8 cellular contexts compared by ENCODE assay signal in the genomic region with DNA sequence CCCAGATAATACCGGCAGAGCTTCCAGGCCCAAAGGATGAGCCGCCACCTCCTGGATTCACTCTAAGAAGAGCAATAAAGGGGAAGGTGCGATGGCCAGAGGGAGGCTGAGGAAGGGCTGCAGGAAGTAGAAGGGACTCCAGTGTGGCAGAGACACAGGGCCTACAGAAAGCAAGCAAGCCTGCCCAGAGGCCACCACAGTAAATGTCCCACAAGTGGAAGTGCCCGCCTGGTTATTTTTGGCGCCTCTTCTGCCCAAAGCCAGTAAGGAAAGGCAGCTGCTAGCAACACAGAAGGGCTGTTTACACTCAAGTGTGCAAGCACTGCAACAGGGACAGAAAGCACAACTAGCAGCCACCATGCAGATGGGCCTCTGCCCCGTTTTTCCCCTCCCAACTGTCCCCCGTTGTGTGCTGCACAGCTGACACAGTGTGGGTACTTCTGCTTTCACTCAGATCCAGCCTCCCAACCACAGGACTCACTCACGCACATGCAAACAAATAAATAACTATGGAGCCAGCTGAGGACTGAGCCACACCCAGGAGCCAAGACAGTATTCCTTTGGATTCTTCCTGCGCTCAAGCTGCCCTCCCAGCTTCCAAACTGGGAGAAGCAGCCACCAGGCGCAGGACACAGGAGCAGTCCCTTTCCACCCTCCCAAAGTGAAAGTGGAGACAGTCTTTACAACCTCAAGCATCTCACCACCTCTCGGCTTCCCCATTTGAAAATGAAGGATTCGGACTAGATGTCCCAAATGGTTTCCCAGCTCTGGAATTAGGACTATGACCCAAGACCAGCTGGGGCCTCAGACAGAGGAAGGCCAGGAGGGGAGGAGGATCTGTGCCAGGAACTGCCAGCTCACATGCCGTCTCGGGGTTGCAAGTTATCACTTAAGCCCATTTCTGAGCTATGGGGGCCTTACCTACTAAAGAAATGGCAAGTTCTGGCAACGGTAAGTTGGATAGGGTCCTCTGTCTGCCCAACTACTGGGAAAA. TPM values are rescaled to one million over a fixed set of nuclear protein-coding genes. Genes with fewer than 3 reads are reported as not detected.
DNase-seq lines count a peak whose midpoint lies in the region; ATAC-seq, FAIRE-seq and TF ChIP-seq lines count a peak whose summit lies in the region.

No MANE protein-coding gene starts in this region.

- DNase-seq in BJ (ENCODE audit: low read depth): no peak
- DNase-seq in activated CD4-positive, alpha-beta T cell treated with anti-CD3 and anti-CD28 coated beads, Interleukin-2, amount 50 U/mL, for 48 hours: peak; percentile 63 to 71
- DNase-seq in fibroblast of mammary gland (ENCODE audit: low read depth): peak; percentile 59
- no peak for DNase-seq in pancreas
- no peak for DNase-seq in iPS-NIHi7 (ENCODE audit: extremely low spot score)
- DNase-seq in ureter (ENCODE audit: low spot score): no peak

- H3K27me3 ChIP-seq in BJ (ENCODE audit: control insufficient read depth, insufficient read depth, low read length) (no peaks in the 10 kb centered on the region), pancreas (no peaks in the 10 kb centered on the region)

- peak; percentile 38 for ATAC-seq in GM18873 (IDR thresholded peaks at IDR 0.05; ENCODE audit: low FRiP score, unreplicated experiment)
- peak; percentile 28 for ATAC-seq in HG03442 (IDR thresholded peaks at IDR 0.05; ENCODE audit: unreplicated experiment)
- peak in 2 of 4 donors; percentile 1 to 2 for ATAC-seq in pancreas

- peak overlapping the region; percentile 39 to 83 (median 49) for H3K27ac ChIP-seq in pancreas

- H3K4me3 ChIP-seq in BJ (ENCODE audit: low read depth, low read length): peak overlapping the region; percentile 9; the same call in 1 of the 2 replicates
- no peak overlapping the region for H3K4me3 ChIP-seq in fibroblast of mammary gland (ENCODE audit: control insufficient read depth, low read depth, low read length)
- H3K4me3 ChIP-seq in pancreas: peak overlapping the region in 1 of 4 donors; percentile 0

- POLR2A ChIA-PET in BJ (lab: Charles Lee): interaction anchor here (0.6 to 1.0 kb wide), 3 partner anchors 10 to 42 kb away, joined by 3 read pairs; no protein-coding TSS in a partner anchor

- no peaks in the 10 kb centered on the region for H3K9me3 ChIP-seq in pancreas

- WGBS in pancreas, 2 donors: 57% methylated on average over 15 of the region's 15 CpGs

- TF ChIP-seq CTCF in BJ (IDR thresholded peaks at IDR 0.05; ENCODE audit: insufficient read depth, low read depth, low read length) (no peak), fibroblast of mammary gland (conservative IDR thresholded peaks at IDR 0.05; ENCODE audit: control insufficient read depth, insufficient read depth, low read depth, low read length) (no peak), pancreas (IDR thresholded peaks at IDR 0.05) (no peak)

- intact Hi-C loops in pancreas (cut with DNase I): no loop called here

- CTCF ChIA-PET in BJ (lab: Yijun Ruan, JAX): interaction anchor here (0.5 to 4.4 kb wide), 13 partner anchors 11 to 114 kb away, joined by 3 to 23 read pairs (median 6); no protein-coding TSS in a partner anchor

- no peaks in the 10 kb centered on the region; the same call in 1 of the 2 replicates for H3K36me3 ChIP-seq in BJ (ENCODE audit: control insufficient read depth, insufficient read depth, low read length)
- H3K36me3 ChIP-seq in pancreas: no peaks in the 10 kb centered on the region

- no peak for FAIRE-seq in pancreas (lab: Jason Lieb, UNC)

- peaks cover 51 to 86% (median 65%) of the 10 kb centered on the region in 3 donors for H3K4me1 ChIP-seq in pancreas

RNA-seq across cellular contexts. Expression of a gene that starts 40.0 kb away (rescaled TPM):
- polyA plus RNA-seq in BJ (2011; rRNA removed) (8.8 and 11.6 TPM in 2 replicates), pancreas (10 to 100 TPM in 1 of 2 donors, 1 to 10 TPM in 1; 6.2 to 25.4 TPM)
- 4.2 and 6.0 TPM in 2 replicates for polyA minus RNA-seq in BJ (2011; rRNA and poly(A)+ RNA removed)
- total RNA-seq in pancreas (10 to 100 TPM in 2 of 6 donors, 1 to 10 TPM in 4; 2.8 to 11.7 (median 6.5) TPM), ureter (33.8 TPM)

Comparison
In these comparisons a context has a peak if more than half of its experiments do, and no peak if none do; other contexts are left out.
1. DNase-seq: peak in activated CD4-positive, alpha-beta T cell treated with anti-CD3 and anti-CD28 coated beads, Interleukin-2, amount 50 U/mL, for 48 hours (2 of 2) and fibroblast of mammary gland (single experiment); none in BJ (single experiment), pancreas (0 of 6), iPS-NIHi7 (single experiment) and ureter (single experiment).